In the genomic region with DNA sequence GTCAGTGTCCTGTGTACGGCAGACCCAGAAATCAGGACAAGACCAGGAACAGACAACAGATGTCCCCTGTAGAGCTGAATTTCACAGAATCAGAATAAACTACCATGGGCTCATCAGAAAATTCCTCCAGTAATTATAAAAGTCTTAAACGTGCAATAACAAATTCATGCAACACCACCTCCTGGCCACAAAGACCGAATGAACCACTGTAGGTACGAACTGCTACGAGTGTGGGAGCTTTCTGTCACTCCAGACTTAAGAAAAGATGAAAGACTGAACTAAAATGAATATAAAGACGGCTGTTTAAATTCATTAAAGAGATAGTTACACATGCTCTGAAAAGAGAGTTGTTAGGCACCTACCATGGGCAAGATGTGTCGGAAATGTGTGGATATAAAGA, we compare ENCODE assay signal across 22 cellular contexts.
"Had no signal": no experiment of that assay in that cellular context is flagged by ENCODE, and none has a peak within 500 bp of the region (broad histone marks: within the 10 kb centered on the region; RNA-seq: fewer than 3 reads in every experiment).

No MANE protein-coding gene starts in this region.

- FAIRE-seq: HepG2 had no signal

- DNase-seq: IMR-90, Kasumi-1, MM.1S, NCI-H1092 treated with DMSO at 0.1 percent for 48 hours, NCI-H1436, NCI-H187, NCI-H2029, NCI-H2081 treated with DMSO at 0.1 percent for 48 hours, NCI-H2171, NCI-H226, NCI-H446, NCI-H510A, NCI-H524 treated with DMSO at 0.1 percent for 48 hours, NCI-H69, NCI-H774, PC-3, SHP77, SK-N-SH had no signal

- H3K9me3 ChIP-seq: SK-N-SH had no signal

- H3K27ac ChIP-seq: KMS-11, RWPE1 had no signal

- ATAC-seq: HepG2, Panc1, PC-3 had no signal

- H3K4me2 ChIP-seq: SK-N-SH had no signal

- H3K9ac ChIP-seq: KMS-11, SK-N-SH had no signal
